8 cellular contexts compared by ENCODE assay signal in genomic region chr16:50548659-50549560, GRCh38. TPM values are rescaled to one million over a fixed set of nuclear protein-coding genes. Genes with fewer than 3 reads are reported as not detected.
A peak's percentile ranks its signal among the peaks of the same experiment; 100 is the strongest.
DNase-seq lines count a peak whose midpoint lies in the region; ATAC-seq and TF ChIP-seq lines count a peak whose summit lies in the region.

No MANE protein-coding gene starts in this region.

- H3K4me1 ChIP-seq in Caco-2 = no peaks in the 10 kb centered on the region; the same call in 1 of the 2 replicates

- H3K27ac Mint-ChIP-seq in Caco-2 (ENCODE audit: unreplicated experiment) = peak overlapping the region; percentile 81
- H3K27ac Mint-ChIP-seq in activated naive CD8-positive, alpha-beta T cell = no peak overlapping the region

- BruUV-seq in Caco-2 (replicated peaks; lab: Mats Ljungman, UMichigan) = no TSS peak

- TF ChIP-seq CTCF in Caco-2 (IDR thresholded peaks at IDR 0.05; ENCODE audit: insufficient read depth in 1 of 2, low read depth in 1 of 2, low read length in 1 of 2, severe bottlenecking in 1 of 2, unreplicated experiment in 1 of 2) = no peak
- TF ChIP-seq CTCF in kidney epithelial cell (IDR thresholded peaks at IDR 0.05; ENCODE audit: insufficient read depth, low read length, poor library complexity, severe bottlenecking) = no peak

- H3K4me3 ChIP-seq in Caco-2 (ENCODE audit: low read depth, low read length) (peak overlapping the region; percentile 87), kidney epithelial cell (ENCODE audit: low read depth, low read length) (peak overlapping the region; percentile 39)

- peaks cover 16% of the 10 kb centered on the region for H3K4me1 Mint-ChIP-seq in Caco-2 (ENCODE audit: low read depth, unreplicated experiment)
- peaks cover 28% of the 10 kb centered on the region for H3K4me1 Mint-ChIP-seq in activated naive CD8-positive, alpha-beta T cell (ENCODE audit: low read depth)

- DNase-seq in Caco-2 = no peak
- DNase-seq in HuH-7.5 (ENCODE audit: low spot score) = peak; percentile 34
- DNase-seq in kidney epithelial cell (ENCODE audit: low read depth) = no peak
- DNase-seq in stimulated activated CD8-positive, alpha-beta memory T cell treated with anti-CD3 and anti-CD28 coated beads, Interleukin-12 subunit alpha, Interleukin-12 subunit beta, amount 100 ng/mL, for 4 hours (ENCODE audit: low read depth) = peak; percentile 9
- DNase-seq in islet precursor cell = no peak
- no peak for DNase-seq in iPS-NIHi7 (ENCODE audit: extremely low spot score)

- peaks cover 32% of the 10 kb centered on the region for H3K36me3 Mint-ChIP-seq in Caco-2 (ENCODE audit: insufficient read depth, unreplicated experiment)
- peaks cover 4% of the 10 kb centered on the region for H3K36me3 Mint-ChIP-seq in activated naive CD8-positive, alpha-beta T cell

- CTCF ChIA-PET in Caco-2 (lab: Charles Lee) = interaction anchor here (1.0 to 1.7 kb wide), 5 partner anchors 87 to 258 kb away, joined by 4 to 10 read pairs (median 6); no protein-coding TSS in a partner anchor

- no peaks in the 10 kb centered on the region for H3K27me3 Mint-ChIP-seq in Caco-2 (ENCODE audit: insufficient read depth, unreplicated experiment)
- H3K27me3 Mint-ChIP-seq in activated naive CD8-positive, alpha-beta T cell = no peaks in the 10 kb centered on the region

- 0 out of 2 replicates have a peak, but pooled peaks cover 2% of the 10 kb centered on the region for H3K36me3 ChIP-seq in Caco-2 (ENCODE audit: control insufficient read depth, insufficient read depth, low read length)
- no peaks in the 10 kb centered on the region for H3K36me3 ChIP-seq in kidney epithelial cell (ENCODE audit: control insufficient read depth, insufficient read depth, low read length)

- H3K9me3 Mint-ChIP-seq in Caco-2 (ENCODE audit: unreplicated experiment) = no peaks in the 10 kb centered on the region
- H3K9me3 Mint-ChIP-seq in activated naive CD8-positive, alpha-beta T cell (ENCODE audit: low read depth) = no peaks in the 10 kb centered on the region

- POLR2A ChIA-PET in Caco-2 (lab: Charles Lee) = interaction anchor here (0.5 to 1.1 kb wide), 3 partner anchors 13 to 266 kb away, joined by 3 to 6 read pairs (median 3); no protein-coding TSS in a partner anchor

- peak; percentile 30 for ATAC-seq in GM21526 (IDR thresholded peaks at IDR 0.05; ENCODE audit: low FRiP score, unreplicated experiment)

- no peaks in the 10 kb centered on the region for H3K9me3 ChIP-seq in Caco-2

- H3K27me3 ChIP-seq in Caco-2 (replicated peaks; ENCODE audit: control insufficient read depth, insufficient read depth, low read length) = no peaks in the 10 kb centered on the region
- peaks cover 34% of the 10 kb centered on the region for H3K27me3 ChIP-seq in kidney epithelial cell (ENCODE audit: control insufficient read depth, insufficient read depth, low read length)

- peak overlapping the region; percentile 73 for H3K4me3 Mint-ChIP-seq in Caco-2 (ENCODE audit: unreplicated experiment)
- H3K4me3 Mint-ChIP-seq in activated naive CD8-positive, alpha-beta T cell = peak overlapping the region; percentile 83

- intact Hi-C loops in Caco-2 (cut with micrococcal nuclease; ENCODE audit: unreplicated experiment) = loop anchor here (5.0 kb wide), 3 partner anchors 82 to 258 kb away; partner anchors contain the start of gene CYLD

RNA-seq across cellular contexts. Expression of gene NKD1, which starts 0.7 kb away (rescaled TPM):
- total RNA-seq in Caco-2 (2022) (37.9 and 54.9 TPM in 2 replicates), kidney epithelial cell (0.33 and 0.34 TPM in 2 replicates)

Comparison
In these comparisons a context has a peak if more than half of its experiments do, and no peak if none do; other contexts are left out.
1. DNase-seq: peak in HuH-7.5 (single experiment) and stimulated activated CD8-positive, alpha-beta memory T cell treated with anti-CD3 and anti-CD28 coated beads, Interleukin-12 subunit alpha, Interleukin-12 subunit beta, amount 100 ng/mL, for 4 hours (single experiment); none in Caco-2 (0 of 2), kidney epithelial cell (single experiment), islet precursor cell (single experiment) and iPS-NIHi7 (single experiment).
2. RNA of gene NKD1, which starts 0.7 kb away (total RNA-seq): 37.9 to 54.9 TPM in Caco-2; 0.33 to 0.34 TPM in kidney epithelial cell; every median in the first group is over 10 times any median in the second.